7 cellular contexts compared by ENCODE assay signal in genomic region chr7:39781557-39781956, GRCh38.
DNase-seq lines count a peak whose midpoint lies in the region; TF ChIP-seq lines count a peak whose summit lies in the region.
"Not testable (repeated sequence)": the region's sequence is repeated elsewhere in the genome, so short reads cannot be mapped to it uniquely, and the experiment has no call there.

No MANE protein-coding gene starts in this region.

- peak; percentile 52 for DNase-seq in Daoy (ENCODE audit: low read depth)
- peak; percentile 89 for DNase-seq in HS-5 (ENCODE audit: low read depth)
- DNase-seq in NCI-H226: peak; percentile 35
- DNase-seq in amniotic epithelial cell (ENCODE audit: low read depth): peak; percentile 62
- DNase-seq in choroid plexus epithelial cell (ENCODE audit: low read depth): peak; percentile 46
- peak; percentile 86 for DNase-seq in fibroblast of mammary gland (ENCODE audit: low read depth)
- DNase-seq in kidney tubule cell (ENCODE audit: low spot score): peak; percentile 68

- not testable (repeated sequence) for TF ChIP-seq CTCF in choroid plexus epithelial cell (conservative IDR thresholded peaks at IDR 0.05; ENCODE audit: low read depth, low read length); fibroblast of mammary gland (conservative IDR thresholded peaks at IDR 0.05; ENCODE audit: control insufficient read depth, insufficient read depth, low read depth, low read length)

- not testable (repeated sequence) for H3K4me3 ChIP-seq in choroid plexus epithelial cell (ENCODE audit: low read depth, low read length); fibroblast of mammary gland (ENCODE audit: control insufficient read depth, low read depth, low read length)

Comparison
In these comparisons a context has a peak if more than half of its experiments do, and no peak if none do; other contexts are left out.
1. DNase-seq: peak in every context shown above with its lines; median percentile 89 in HS-5; 86 in fibroblast of mammary gland; 68 in kidney tubule cell; 62 in amniotic epithelial cell; 52 in Daoy; 46 in choroid plexus epithelial cell; 35 in NCI-H226.